In the genomic region with DNA sequence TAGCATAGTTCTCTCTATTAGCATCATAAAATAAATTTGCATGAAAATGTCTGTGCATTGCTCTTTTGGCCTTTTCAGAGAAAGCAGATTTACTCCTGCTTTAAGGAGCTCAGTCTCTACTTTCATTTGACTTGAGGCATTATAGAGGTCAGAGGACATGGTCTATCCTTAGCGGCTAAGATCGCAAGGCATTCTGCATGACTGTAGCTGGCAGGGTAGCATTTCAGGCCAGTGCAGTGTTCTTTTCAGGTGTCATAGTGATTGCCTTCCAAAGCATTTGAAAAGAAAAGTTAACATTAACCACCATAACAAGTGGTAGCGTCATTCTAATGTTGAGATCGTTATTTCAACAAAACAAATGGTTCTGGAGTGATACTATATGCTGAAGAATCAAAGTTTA, we compare ENCODE assay signal across 26 cellular contexts.
DNase-seq lines count a peak whose midpoint lies in the region; ATAC-seq, FAIRE-seq and TF ChIP-seq lines count a peak whose summit lies in the region.
"Had no signal": no experiment of that assay in that cellular context is flagged by ENCODE, and none has a peak within 500 bp of the region (broad histone marks: within the 10 kb centered on the region; RNA-seq: fewer than 3 reads in every experiment).

No MANE protein-coding gene starts in this region.

- peaks cover 68% of the 10 kb centered on the region for H3K27me3 ChIP-seq in GM23338 (ENCODE audit: insufficient read depth)
- H3K27me3 ChIP-seq in HUES48 (ENCODE audit: control insufficient read depth, insufficient read depth, low read length): peaks cover 48% of the 10 kb centered on the region
- peaks cover 0 to 5% (median 2%) of the 10 kb centered on the region in 4 experiments; a peak in 4 of 7 replicates for H3K27me3 ChIP-seq in H1 (replicated peaks in 1 of 4; ENCODE audit: control insufficient read depth in 3 of 4, extremely low read depth in 1 of 4, insufficient read depth in 3 of 4, low read length in 3 of 4)
- no peaks in the 10 kb centered on the region for H3K27me3 ChIP-seq in neural progenitor cell
- no peaks in the 10 kb centered on the region for H3K27me3 ChIP-seq in MM.1S (replicated peaks; ENCODE audit: insufficient read depth, low read length)
- H3K27me3 ChIP-seq: BE2C; BLaER1 treated with 17β-estradiol and CSF1 and Interleukin-3, amounts not matched to agents 10 nM and 100 nM had no signal

- H2AFZ ChIP-seq in GM23338 (no peak overlapping the region), H1 (ENCODE audit: low read length) (no peak overlapping the region), neural progenitor cell (replicated peaks) (no peak overlapping the region), MM.1S (ENCODE audit: low read length) (no peak overlapping the region)
- H2AFZ ChIP-seq: GM23248 had no signal

- FAIRE-seq in H1 (lab: Jason Lieb, UNC): peak; percentile 79
- FAIRE-seq: A549, D721Med, GM12878, GM19239, H54 had no signal

- no peaks in the 10 kb centered on the region for H3K23me2 ChIP-seq in H1 (ENCODE audit: low read depth, low read length)

- DNase-seq in GM23338 (ENCODE audit: low spot score) (peak; percentile 45), H1 (ENCODE audit: low read depth in 1 of 2, low spot score in 2 of 2) (peak in 1 of 2 experiments; percentile 41), neural progenitor cell (ENCODE audit: low spot score) (no peak), MM.1S (no peak), hippocampal formation (lab: John Stamatoyannopoulos, UW) (no peak), GM19240 (ENCODE audit: insufficient read length, low spot score) (no peak)
- DNase-seq: 8988T; ACHN; AML-193; BE2C; CD4-positive, alpha-beta T cell; CD8-positive, alpha-beta memory T cell; DMS 273 treated with DMSO at 0.1 percent for 48 hours; DMS79; EL; GDM1; GM23248; HCEC 1CT had no signal

- H3K4me2 ChIP-seq in GM23338 (peak overlapping the region; percentile 35), H1 (ENCODE audit: insufficient read depth in 1 of 2, low read depth in 2 of 2, low read length in 2 of 2) (peak overlapping the region in 1 of 2 experiments; percentile 39; a peak in 1 of 4 replicates), neural progenitor cell (peak overlapping the region; percentile 11), MM.1S (ENCODE audit: low read depth, low read length) (no peak overlapping the region)
- H3K4me2 ChIP-seq: A549; BLaER1 treated with 17β-estradiol and CSF1 and Interleukin-3, amounts not matched to agents 10 nM and 100 nM had no signal

- 18% methylated on average over 4 of the region's 4 CpGs; no CpG with 5 or more reads in 1 of the 2 experiments for WGBS in H1 (ENCODE audit: extremely low coverage in 1 of 2, insufficient coverage in 1 of 2, insufficient read length in 1 of 2, insufficient replicate concordance in 2 of 2, low coverage in 1 of 2, low lambda C conversion rate in 2 of 2, missing lambda C conversion rate in 1 of 2), 2 experiments

- no peak for TF ChIP-seq RAD21 in H1 (IDR thresholded peaks at IDR 0.05 in 1 of 2, conservative IDR thresholded peaks at IDR 0.05 in 1 of 2; ENCODE audit: low read depth in 2 of 2, low read length in 2 of 2)

- POLR2A ChIA-PET in H1 (lab: Charles Lee; ENCODE audit: partially characterized antibody): no interaction called here

- H3K9me2 ChIP-seq in GM23338 (ENCODE audit: insufficient read depth) (no peaks in the 10 kb centered on the region), MM.1S (replicated peaks; ENCODE audit: insufficient read depth, low read length) (no peaks in the 10 kb centered on the region)

- H3K4me3 ChIP-seq in GM23338 (no peak overlapping the region), HUES48 (ENCODE audit: low read depth, low read length) (0 out of 2 replicates have a peak overlapping the region, but pooled peaks have one; percentile 14), H1 (ENCODE audit: extremely low read depth in 1 of 4, insufficient read depth in 2 of 4, low read depth in 3 of 4, low read length in 4 of 4) (peak overlapping the region in 1 of 4 experiments; percentile 23; a peak in 1 of 8 replicates), neural progenitor cell (no peak overlapping the region), MM.1S (ENCODE audit: low read length) (no peak overlapping the region)
- H3K4me3 ChIP-seq: A549; BLaER1 treated with 17β-estradiol and CSF1 and Interleukin-3, amounts not matched to agents 10 nM and 100 nM; GM12878; GM23248 had no signal

- H4K91ac ChIP-seq in H1 (replicated peaks; ENCODE audit: insufficient read length, low read length): no peak overlapping the region

- no peak overlapping the region for H3K14ac ChIP-seq in H1 (ENCODE audit: insufficient read length)

- no peak overlapping the region for H3K56ac ChIP-seq in H1 (replicated peaks; ENCODE audit: insufficient read length, low read depth, low read length)

- H3K9me3 ChIP-seq in HUES48 (ENCODE audit: control insufficient read depth, insufficient read depth, low read length) (no peaks in the 10 kb centered on the region), H1 (ENCODE audit: insufficient read depth in 2 of 2, low read depth in 1 of 2, low read length in 1 of 2) (no peaks in the 10 kb centered on the region), neural progenitor cell (ENCODE audit: low read depth) (no peaks in the 10 kb centered on the region), MM.1S (replicated peaks; ENCODE audit: insufficient read depth, low read length) (no peaks in the 10 kb centered on the region)
- H3K9me3 ChIP-seq: A549; BE2C; BLaER1 treated with 17β-estradiol and CSF1 and Interleukin-3, amounts not matched to agents 10 nM and 100 nM had no signal

- H3K27me3 Mint-ChIP-seq in GM23338 (ENCODE audit: insufficient read depth, low read depth, poor library complexity) (no peaks in the 10 kb centered on the region), neural progenitor cell (ENCODE audit: insufficient read depth, low read depth) (peaks cover 7% of the 10 kb centered on the region)
- H3K27me3 Mint-ChIP-seq: CD8-positive, alpha-beta memory T cell had no signal

- H3K27ac Mint-ChIP-seq in GM23338 (no peak overlapping the region), neural progenitor cell (no peak overlapping the region)
- H3K27ac Mint-ChIP-seq: CD14-positive monocyte; CD4-positive, alpha-beta T cell had no signal

- H3K36me3 Mint-ChIP-seq in GM23338 (ENCODE audit: low read depth): no peaks in the 10 kb centered on the region
- H3K36me3 Mint-ChIP-seq in neural progenitor cell: peaks cover 2% of the 10 kb centered on the region
- H3K36me3 Mint-ChIP-seq: CD14-positive monocyte; CD8-positive, alpha-beta memory T cell had no signal

- TF ChIP-seq EP300 in H1 (IDR thresholded peaks at IDR 0.05; ENCODE audit: borderline replicate concordance in 1 of 2, low read depth in 2 of 2, low read length in 2 of 2): no peak

- no peak for TF ChIP-seq POLR2A in H1 (IDR thresholded peaks at IDR 0.05; ENCODE audit: control extremely low read depth in 1 of 2, low read depth in 2 of 2, low read length in 2 of 2)

- no peak overlapping the region for H2BK20ac ChIP-seq in H1 (ENCODE audit: low read length)

- H2BK120ac ChIP-seq in H1 (replicated peaks; ENCODE audit: low read depth, low read length): no peak overlapping the region

- no peak overlapping the region for H3K18ac ChIP-seq in H1 (ENCODE audit: extremely low read depth, low read length)

- H3K23ac ChIP-seq in H1 (ENCODE audit: insufficient read length): no peak overlapping the region

- H3F3A ChIP-seq in GM23338 (replicated peaks; ENCODE audit: low read depth) (no peaks in the 10 kb centered on the region), neural progenitor cell (ENCODE audit: low read depth) (no peaks in the 10 kb centered on the region), MM.1S (ENCODE audit: insufficient read depth, low read length) (no peaks in the 10 kb centered on the region)

- no peak overlapping the region for H3K4me3 Mint-ChIP-seq in GM23338
- H3K4me3 Mint-ChIP-seq in neural progenitor cell: no peak overlapping the region
- H3K4me3 Mint-ChIP-seq: CD14-positive monocyte; CD4-positive, alpha-beta T cell; CD8-positive, alpha-beta memory T cell had no signal

- no peaks in the 10 kb centered on the region for H3K36me3 ChIP-seq in GM23338 (ENCODE audit: insufficient read depth)
- H3K36me3 ChIP-seq in HUES48 (ENCODE audit: control insufficient read depth, insufficient read depth, low read length): no peaks in the 10 kb centered on the region
- H3K36me3 ChIP-seq in H1 (ENCODE audit: control insufficient read depth in 2 of 4, insufficient read depth in 4 of 4, low read length in 3 of 4): no peaks in the 10 kb centered on the region
- no peaks in the 10 kb centered on the region for H3K36me3 ChIP-seq in neural progenitor cell
- no peaks in the 10 kb centered on the region for H3K36me3 ChIP-seq in MM.1S (replicated peaks; ENCODE audit: insufficient read depth, low read length)
- H3K36me3 ChIP-seq: BE2C; BLaER1 treated with 17β-estradiol and CSF1 and Interleukin-3, amounts not matched to agents 10 nM and 100 nM had no signal

- peaks cover 18% of the 10 kb centered on the region for H3K4me1 ChIP-seq in GM23338 (ENCODE audit: insufficient read depth)
- H3K4me1 ChIP-seq in HUES48 (ENCODE audit: control insufficient read depth, insufficient read depth, low read length): peaks cover 20% of the 10 kb centered on the region
- peaks cover 0 to 9% (median 1%) of the 10 kb centered on the region in 4 experiments; a peak in 3 of 7 replicates for H3K4me1 ChIP-seq in H1 (replicated peaks in 1 of 4; ENCODE audit: control insufficient read depth in 3 of 4, insufficient read depth in 4 of 4, low read length in 3 of 4)
- peaks cover 21% of the 10 kb centered on the region for H3K4me1 ChIP-seq in neural progenitor cell
- no peaks in the 10 kb centered on the region for H3K4me1 ChIP-seq in MM.1S (ENCODE audit: low read length)
- H3K4me1 ChIP-seq: A549 had no signal

- H2BK12ac ChIP-seq in H1 (ENCODE audit: low read depth, low read length): no peak overlapping the region

- no peak overlapping the region for H2BK15ac ChIP-seq in H1 (ENCODE audit: low read length)

- H3K79me1 ChIP-seq in H1 (ENCODE audit: low read depth, low read length): no peaks in the 10 kb centered on the region

- H3K79me2 ChIP-seq in GM23338 (replicated peaks; ENCODE audit: insufficient read depth): no peaks in the 10 kb centered on the region
- H3K79me2 ChIP-seq in H1 (ENCODE audit: control insufficient read depth in 1 of 2, insufficient read depth in 2 of 2, low read length in 2 of 2): no peaks in the 10 kb centered on the region
- H3K79me2 ChIP-seq in neural progenitor cell (ENCODE audit: low read depth): no peaks in the 10 kb centered on the region
- no peaks in the 10 kb centered on the region for H3K79me2 ChIP-seq in MM.1S (ENCODE audit: low read length)

- H3K27ac ChIP-seq in GM23338 (ENCODE audit: low read depth): no peak overlapping the region
- peak overlapping the region; percentile 52 for H3K27ac ChIP-seq in HUES48 (ENCODE audit: low read depth, low read length)
- H3K27ac ChIP-seq in H1 (ENCODE audit: low read depth, low read length): no peak overlapping the region
- H3K27ac ChIP-seq in neural progenitor cell: no peak overlapping the region
- H3K27ac ChIP-seq in MM.1S (ENCODE audit: low read length): no peak overlapping the region
- H3K27ac ChIP-seq: A549; BLaER1 treated with 17β-estradiol and CSF1 and Interleukin-3, amounts not matched to agents 10 nM and 100 nM; GM23248 had no signal

- peak; percentile 98 for ATAC-seq in GM23338
- ATAC-seq: A549, GM12878 had no signal

- peaks cover 26% of the 10 kb centered on the region; the same call in 2 of the 3 replicates for H3K4me1 Mint-ChIP-seq in GM23338
- H3K4me1 Mint-ChIP-seq in neural progenitor cell: peaks cover 32% of the 10 kb centered on the region
- H3K4me1 Mint-ChIP-seq: CD14-positive monocyte; CD8-positive, alpha-beta memory T cell had no signal

- no peak overlapping the region for H2BK5ac ChIP-seq in H1 (ENCODE audit: low read depth, low read length)

- no peak overlapping the region for H2AK5ac ChIP-seq in H1 (ENCODE audit: low read depth, low read length)

- CTCF ChIA-PET in H1 (lab: Charles Lee; ENCODE audit: partially characterized antibody): interaction anchor here (0.8 to 1.5 kb wide), 5 partner anchors 26 to 499 kb away, joined by 3 to 4 read pairs (median 3); no protein-coding TSS in a partner anchor

- no peak overlapping the region for H4K5ac ChIP-seq in H1 (ENCODE audit: insufficient read length, low read depth, low read length)

- no peaks in the 10 kb centered on the region for H4K20me1 ChIP-seq in GM23338 (replicated peaks; ENCODE audit: insufficient read depth)
- peaks cover 0 to 2% of the 10 kb centered on the region in 2 experiments for H4K20me1 ChIP-seq in H1 (replicated peaks in 1 of 2; ENCODE audit: control insufficient read depth in 1 of 2, insufficient read depth in 2 of 2, low read length in 2 of 2)
- no peaks in the 10 kb centered on the region for H4K20me1 ChIP-seq in neural progenitor cell (ENCODE audit: low read depth)
- H4K20me1 ChIP-seq in MM.1S (ENCODE audit: insufficient read depth, low read length): no peaks in the 10 kb centered on the region
- H4K20me1 ChIP-seq: BLaER1 treated with 17β-estradiol and CSF1 and Interleukin-3, amounts not matched to agents 10 nM and 100 nM had no signal

- H3K9ac ChIP-seq in HUES48 (ENCODE audit: low read depth, low read length) (no peak overlapping the region), H1 (replicated peaks in 1 of 4; ENCODE audit: extremely low read depth in 1 of 4, low read depth in 3 of 4, low read length in 3 of 4) (no peak overlapping the region), neural progenitor cell (no peak overlapping the region), MM.1S (ENCODE audit: low read length) (no peak overlapping the region)
- H3K9ac ChIP-seq: BLaER1 treated with 17β-estradiol and CSF1 and Interleukin-3, amounts not matched to agents 10 nM and 100 nM; GM23248 had no signal

- no peak overlapping the region for H3K4ac ChIP-seq in H1 (replicated peaks; ENCODE audit: insufficient read length, low read depth, low read length)

- H3K9me3 Mint-ChIP-seq in GM23338: no peaks in the 10 kb centered on the region
- no peaks in the 10 kb centered on the region for H3K9me3 Mint-ChIP-seq in neural progenitor cell
- H3K9me3 Mint-ChIP-seq: CD4-positive, alpha-beta T cell; CD8-positive, alpha-beta memory T cell had no signal

- TF ChIP-seq CTCF in GM23338 (conservative IDR thresholded peaks at IDR 0.05; ENCODE audit: low read depth in 2 of 2) (no peak), H1 (IDR thresholded peaks at IDR 0.05; ENCODE audit: control extremely low read depth in 1 of 3, insufficient read depth in 1 of 3, low read depth in 1 of 3, low read length in 3 of 3) (no peak), neural progenitor cell (IDR thresholded peaks at IDR 0.05) (no peak), MM.1S (IDR thresholded peaks at IDR 0.05; ENCODE audit: low read length) (no peak)

- no peak overlapping the region for H4K8ac ChIP-seq in H1 (ENCODE audit: extremely low read depth, insufficient read depth, low read length)
